Comparison of ENCODE assay signal across 18 cellular contexts in the genomic region with DNA sequence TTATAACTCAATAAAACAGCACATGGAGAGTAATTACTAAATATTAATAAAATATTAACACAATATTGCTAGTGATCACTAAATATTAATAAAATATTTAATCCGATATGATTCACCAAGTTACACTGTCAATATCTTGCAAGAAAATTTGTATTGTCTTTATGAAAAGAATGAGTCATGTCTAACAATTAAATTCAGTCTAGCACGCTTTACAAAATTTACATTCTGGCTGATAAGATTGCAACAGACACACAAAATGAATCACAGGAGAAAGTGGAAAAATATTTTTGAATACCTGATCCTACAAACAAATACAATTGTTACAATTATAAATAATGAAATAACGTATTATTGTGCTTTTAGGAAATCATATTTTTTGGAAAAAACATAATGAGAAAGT.
DNase-seq lines count a peak whose midpoint lies in the region; ATAC-seq, FAIRE-seq and TF ChIP-seq lines count a peak whose summit lies in the region.
"Had no signal": no experiment of that assay in that cellular context is flagged by ENCODE, and none has a peak within 500 bp of the region (broad histone marks: within the 10 kb centered on the region; RNA-seq: fewer than 3 reads in every experiment).

No MANE protein-coding gene starts in this region.

- ATAC-seq in A549 (no peak), pancreas (no peak)
- ATAC-seq: HCT116 had no signal

- intact Hi-C loops in pancreas (cut with DNase I): no loop called here

- no peak for DNase-seq in A549 (ENCODE audit: low read depth in 1 of 2, low spot score in 1 of 2)
- DNase-seq in bronchial epithelial cell (ENCODE audit: low read depth): peak; percentile 60
- DNase-seq in epithelial cell of esophagus (ENCODE audit: low read depth): peak; percentile 42
- DNase-seq in pancreas: no peak
- DNase-seq in T-helper 2 cell: no peak
- DNase-seq in activated CD4-positive, alpha-beta T cell treated with anti-CD3 and anti-CD28 coated beads, Interleukin-2, amount 50 U/mL, for 48 hours: no peak
- DNase-seq in DMS53 (lab: John Stamatoyannopoulos, UW): no peak
- DNase-seq: 8988T; C1 segment of cervical spinal cord; Calu3; CD4-positive, alpha-beta memory T cell; COR-L47; DND-41; GDM1; H9 had no signal

- H3K27ac ChIP-seq in A549 (no peak overlapping the region), pancreas (no peak overlapping the region)

- no peaks in the 10 kb centered on the region for H3K9me3 ChIP-seq in A549
- no peaks in the 10 kb centered on the region for H3K9me3 ChIP-seq in pancreas

- TF ChIP-seq RAD21 in A549 (conservative IDR thresholded peaks at IDR 0.05 in 1 of 2, IDR thresholded peaks at IDR 0.05 in 1 of 2): no peak

- no peak for TF ChIP-seq POLR2A in A549 (IDR thresholded peaks at IDR 0.05; ENCODE audit: low read length)

- H3K4me1 ChIP-seq in A549: peaks cover 9% of the 10 kb centered on the region; the same call in 1 of the 3 replicates
- no peaks in the 10 kb centered on the region for H3K4me1 ChIP-seq in pancreas

- H3K4me2 ChIP-seq in A549: no peak overlapping the region
- H3K4me2 ChIP-seq: GM23338 had no signal

- CTCF ChIA-PET in A549 (lab: Yijun Ruan, JAX): no interaction called here

- WGBS in A549 (ENCODE audit: missing lambda C conversion rate): 80% methylated on average over 3 of the region's 3 CpGs
- WGBS in pancreas, 2 donors: 88 to 92% methylated on average over 3 of the region's 3 CpGs

- H3K27me3 ChIP-seq in bronchial epithelial cell (ENCODE audit: control insufficient read depth, insufficient read depth, low read length) (no peaks in the 10 kb centered on the region), pancreas (no peaks in the 10 kb centered on the region)

- POLR2A ChIA-PET in A549 (lab: Yijun Ruan, JAX): no interaction called here

- TF ChIP-seq EP300 in A549 (IDR thresholded peaks at IDR 0.05): no peak

- no peak overlapping the region for H3K4me3 ChIP-seq in A549
- H3K4me3 ChIP-seq in bronchial epithelial cell (ENCODE audit: low read depth, low read length): no peak overlapping the region
- H3K4me3 ChIP-seq in epithelial cell of esophagus (ENCODE audit: low read length): no peak overlapping the region
- no peak overlapping the region for H3K4me3 ChIP-seq in pancreas
- H3K4me3 ChIP-seq: GM12878, GM23338 had no signal

- no peak for TF ChIP-seq CTCF in A549 (IDR thresholded peaks at IDR 0.05)
- TF ChIP-seq CTCF in bronchial epithelial cell (IDR thresholded peaks at IDR 0.05; ENCODE audit: insufficient read depth, low read length, severe bottlenecking): no peak
- TF ChIP-seq CTCF in epithelial cell of esophagus (IDR thresholded peaks at IDR 0.05; ENCODE audit: insufficient read depth, low read depth, low read length, missing control alignments): no peak
- TF ChIP-seq CTCF in pancreas (IDR thresholded peaks at IDR 0.05): no peak

- H3K36me3 ChIP-seq in bronchial epithelial cell (ENCODE audit: control insufficient read depth, insufficient read depth, low read length): no peaks in the 10 kb centered on the region
- no peaks in the 10 kb centered on the region for H3K36me3 ChIP-seq in pancreas

- FAIRE-seq in A549 (lab: Jason Lieb, UNC): no peak
- no peak for FAIRE-seq in bronchial epithelial cell (lab: Jason Lieb, UNC)
- peak; percentile 5 for FAIRE-seq in pancreas (lab: Jason Lieb, UNC)
- FAIRE-seq: GM12878 had no signal

TF ChIP-seq in A549, 52 proteins besides CTCF, POLR2A, EP300 and RAD21:
- TF ChIP-seq, protein P1, sequence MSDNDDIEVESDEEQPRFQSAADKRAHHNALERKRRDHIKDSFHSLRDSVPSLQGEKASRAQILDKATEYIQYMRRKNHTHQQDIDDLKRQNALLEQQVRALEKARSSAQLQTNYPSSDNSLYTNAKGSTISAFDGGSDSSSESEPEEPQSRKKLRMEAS (IDR thresholded peaks at IDR 0.05): no peak
- TF ChIP-seq BHLHE40 (IDR thresholded peaks at IDR 0.05; ENCODE audit: low read depth, low read length) (no peak), FOSL2 (IDR thresholded peaks at IDR 0.05) (no peak), FOSL2 (CRISPR knock-in tag; IDR thresholded peaks at IDR 0.05) (peak; percentile 51; the same call in 1 of the 2 replicates), MAZ (IDR thresholded peaks at IDR 0.05; ENCODE audit: borderline replicate concordance, low read depth, low read length) (no peak), RARB (CRISPR knock-in tag; IDR thresholded peaks at IDR 0.05) (no peak), CBX2 (IDR thresholded peaks at IDR 0.05; ENCODE audit: borderline replicate concordance, low read depth) (no peak), NFE2L2 (conservative IDR thresholded peaks at IDR 0.05; ENCODE audit: low read length) (no peak)

Comparison
In these comparisons a context has a peak if more than half of its experiments do, and no peak if none do; other contexts are left out.
1. DNase-seq: peak in bronchial epithelial cell (single experiment) and epithelial cell of esophagus (single experiment); none in A549 (0 of 2), pancreas (0 of 6), T-helper 2 cell (0 of 5), activated CD4-positive, alpha-beta T cell treated with anti-CD3 and anti-CD28 coated beads, Interleukin-2, amount 50 U/mL, for 48 hours (0 of 2) and DMS53 (single experiment).